7 cellular contexts compared by ENCODE assay signal in the genomic region with DNA sequence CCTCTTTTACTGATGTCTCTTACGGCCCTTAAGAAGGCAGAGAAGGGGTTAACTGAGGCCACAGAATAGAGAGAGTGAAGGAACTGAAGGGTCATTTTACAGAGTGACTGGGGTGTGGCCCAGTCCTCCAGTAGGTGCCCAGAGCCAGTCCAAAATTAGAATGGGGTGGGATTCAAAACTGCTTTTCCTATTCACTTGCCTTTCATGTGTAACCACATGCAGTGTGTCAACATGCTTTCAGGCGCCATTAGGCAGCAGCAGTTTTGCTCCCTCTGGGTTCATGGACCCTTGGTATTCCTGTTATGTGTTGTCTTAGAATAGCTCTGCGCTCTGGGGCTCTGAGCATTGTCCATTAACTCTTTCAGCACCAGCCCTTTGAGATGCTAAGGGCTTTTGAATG.
DNase-seq lines count a peak whose midpoint lies in the region; ATAC-seq, FAIRE-seq and TF ChIP-seq lines count a peak whose summit lies in the region.
"Not testable (repeated sequence)": the region's sequence is repeated elsewhere in the genome, so short reads cannot be mapped to it uniquely, and the experiment has no call there.

No MANE protein-coding gene starts in this region.

- not testable (repeated sequence) for H3K79me1 ChIP-seq in IMR-90 (ENCODE audit: low read depth in 1 of 2, low read length in 2 of 2)

- not testable (repeated sequence) for TF ChIP-seq CTCF in A549 (IDR thresholded peaks at IDR 0.05); IMR-90 (conservative IDR thresholded peaks at IDR 0.05; ENCODE audit: low read depth, low read length); K562 (IDR thresholded peaks at IDR 0.05 in 2 of 3, conservative IDR thresholded peaks at IDR 0.05 in 1 of 3; ENCODE audit: insufficient read depth in 2 of 3, low read depth in 1 of 3, low read length in 3 of 3); cardiac muscle cell (IDR thresholded peaks at IDR 0.05; ENCODE audit: low read depth, low read length); HepG2 (CRISPR knock-in tag; IDR thresholded peaks at IDR 0.05); thoracic aorta (IDR thresholded peaks at IDR 0.05)

- BruUV-seq in IMR-90 (replicated peaks; lab: Mats Ljungman, UMichigan); K562 (replicated peaks; lab: Mats Ljungman, UMichigan); HepG2 (replicated peaks; lab: Mats Ljungman, UMichigan): not testable (repeated sequence)

- not testable (repeated sequence) for H2AK9ac ChIP-seq in IMR-90 (replicated peaks; ENCODE audit: low read depth, low read length, poor library complexity)

- dilution Hi-C loops in IMR-90 (cut with HindIII; ENCODE audit: low sequenced_read_pairs, unreplicated experiment): not testable (repeated sequence)

- not testable (repeated sequence) for H2AK5ac ChIP-seq in IMR-90 (ENCODE audit: low read depth, low read length)

- not testable (repeated sequence) for H4K5ac ChIP-seq in IMR-90 (ENCODE audit: low read depth, low read length)

- H3K4me1 ChIP-seq in A549; IMR-90 (ENCODE audit: control insufficient read depth, insufficient read depth, low read length); K562 (replicated peaks in 1 of 2; ENCODE audit: control insufficient read depth in 2 of 2, insufficient read depth in 2 of 2, low read length in 2 of 2); cardiac muscle cell (ENCODE audit: low read depth); HepG2 (ENCODE audit: insufficient read depth, low read length); thoracic aorta (ENCODE audit: control insufficient read depth in 1 of 2, low read depth in 2 of 2): not testable (repeated sequence)

- DNase-seq in A549 (ENCODE audit: low read depth in 1 of 2, low spot score in 1 of 2); IMR-90; K562 (ENCODE audit: extremely low read depth in 1 of 4, low spot score in 3 of 4); cardiac muscle cell (ENCODE audit: low read depth in 1 of 2, low spot score in 1 of 2); left ventricle myocardium superior; HepG2 (ENCODE audit: low spot score); thoracic aorta (ENCODE audit: low spot score): not testable (repeated sequence)

- H3K56ac ChIP-seq in IMR-90 (ENCODE audit: extremely low read depth, insufficient read depth, low read length): not testable (repeated sequence)

- CTCF ChIA-PET in A549 (lab: Yijun Ruan, JAX); IMR-90 (lab: Yijun Ruan, JAX); K562 (lab: Yijun Ruan, JAX; ENCODE audit: low intra/inter-chr PET ratio); HepG2 (lab: Yijun Ruan, JAX; ENCODE audit: low intra/inter-chr PET ratio, low total read pairs): not testable (repeated sequence)

- FAIRE-seq in A549 (lab: Jason Lieb, UNC); K562 (lab: Jason Lieb, UNC); HepG2 (lab: Jason Lieb, UNC): not testable (repeated sequence)

- in situ Hi-C loops in IMR-90 (cut with MboI; ENCODE audit: low sequenced_read_pairs); K562 (cut with MboI); HepG2 (cut with HindIII; ENCODE audit: extremely low pct_ligation_motif_present, low pct_unique_long_range_greater_than_20kb): not testable (repeated sequence)

- not testable (repeated sequence) for H2BK20ac ChIP-seq in IMR-90 (ENCODE audit: low read depth, low read length)

- H3K27ac ChIP-seq in A549; IMR-90 (ENCODE audit: insufficient read depth, low read length); K562 (ENCODE audit: extremely low read depth, low read depth, low read length); HepG2 (ENCODE audit: extremely low read length, insufficient read depth, low read length); thoracic aorta: not testable (repeated sequence)
- H3K27ac ChIP-seq in cardiac muscle cell: peak overlapping the region; percentile 82

- intact Hi-C loops in IMR-90 (cut with micrococcal nuclease); K562 (cut with micrococcal nuclease); left ventricle myocardium superior (cut with micrococcal nuclease); HepG2 (cut with micrococcal nuclease; ENCODE audit: unreplicated experiment): not testable (repeated sequence)

- H4K20me1 ChIP-seq in IMR-90 (ENCODE audit: insufficient read depth, low read length); K562 (replicated peaks; ENCODE audit: control insufficient read depth, insufficient read depth, low read length); HepG2 (ENCODE audit: insufficient read depth, low read length): not testable (repeated sequence)

- not testable (repeated sequence) for TF ChIP-seq EP300 in A549 (IDR thresholded peaks at IDR 0.05); K562 (IDR thresholded peaks at IDR 0.05; ENCODE audit: low read length); HepG2 (IDR thresholded peaks at IDR 0.05; ENCODE audit: low read depth in 2 of 2, low read length in 2 of 2); HepG2 (CRISPR knock-in tag; IDR thresholded peaks at IDR 0.05; ENCODE audit: borderline replicate concordance)

- not testable (repeated sequence) for H3K27me3 ChIP-seq in IMR-90 (ENCODE audit: control insufficient read depth, insufficient read depth, low read length); K562 (ENCODE audit: control insufficient read depth in 2 of 2, insufficient read depth in 2 of 2, low read length in 2 of 2); cardiac muscle cell; HepG2 (ENCODE audit: control insufficient read depth in 1 of 2, insufficient read depth in 2 of 2, low read length in 2 of 2); thoracic aorta (replicated peaks; ENCODE audit: insufficient read depth)

- H4K8ac ChIP-seq in IMR-90 (ENCODE audit: low read depth in 2 of 2, low read length in 2 of 2): not testable (repeated sequence)

- H3K18ac ChIP-seq in IMR-90 (ENCODE audit: low read depth, low read length): not testable (repeated sequence)

- not testable (repeated sequence) for H3K79me2 ChIP-seq in K562 (ENCODE audit: control insufficient read depth, insufficient read depth, low read length); HepG2 (ENCODE audit: insufficient read depth, low read length)

- H3K4me2 ChIP-seq in A549; IMR-90 (ENCODE audit: low read depth, low read length); K562 (ENCODE audit: insufficient read depth, low read length); HepG2 (ENCODE audit: low read depth, low read length): not testable (repeated sequence)

- not testable (repeated sequence) for H3K36me3 ChIP-seq in IMR-90 (ENCODE audit: control insufficient read depth, insufficient read depth, low read length); K562 (ENCODE audit: control insufficient read depth, insufficient read depth, low read length); cardiac muscle cell; HepG2 (replicated peaks in 1 of 2; ENCODE audit: control insufficient read depth in 1 of 2, insufficient read depth in 2 of 2, low read length in 2 of 2); thoracic aorta

- H2BK120ac ChIP-seq in IMR-90 (ENCODE audit: low read depth, low read length): not testable (repeated sequence)

- TF ChIP-seq RAD21 in A549 (conservative IDR thresholded peaks at IDR 0.05 in 1 of 2, IDR thresholded peaks at IDR 0.05 in 1 of 2); IMR-90 (IDR thresholded peaks at IDR 0.05; ENCODE audit: low read length); K562 (CRISPR knock-in tag; conservative IDR thresholded peaks at IDR 0.05 in 1 of 2, IDR thresholded peaks at IDR 0.05 in 1 of 2); HepG2 (CRISPR knock-in tag; IDR thresholded peaks at IDR 0.05): not testable (repeated sequence)

- H3K4me3 ChIP-seq in A549; IMR-90 (ENCODE audit: insufficient read depth, low read depth, low read length); K562; cardiac muscle cell; HepG2 (replicated peaks in 1 of 3; ENCODE audit: insufficient read depth in 1 of 3, low read depth in 2 of 3, low read length in 3 of 3); thoracic aorta: not testable (repeated sequence)

- not testable (repeated sequence) for H3K9ac ChIP-seq in IMR-90 (ENCODE audit: low read depth, low read length); K562 (ENCODE audit: insufficient read depth in 1 of 2, low read depth in 2 of 2, low read length in 2 of 2); HepG2 (ENCODE audit: insufficient read depth, low read depth, low read length)

- POLR2A ChIA-PET in A549 (lab: Yijun Ruan, JAX); IMR-90 (lab: Charles Lee; ENCODE audit: unreplicated experiment); K562 (lab: Yijun Ruan, JAX); HepG2 (lab: Yijun Ruan, JAX): not testable (repeated sequence)

- not testable (repeated sequence) for H2BK15ac ChIP-seq in IMR-90 (ENCODE audit: low read depth, low read length)

- not testable (repeated sequence) for H3K9me3 ChIP-seq in A549; IMR-90 (ENCODE audit: control insufficient read depth, insufficient read depth, low read length); K562 (replicated peaks; ENCODE audit: control insufficient read depth, insufficient read depth, low read depth, low read length); cardiac muscle cell (ENCODE audit: low read depth); HepG2 (ENCODE audit: low read length); thoracic aorta

- not testable (repeated sequence) for H3K23ac ChIP-seq in IMR-90 (ENCODE audit: low read depth, low read length)

- H3K14ac ChIP-seq in IMR-90 (replicated peaks; ENCODE audit: low read depth, low read length): not testable (repeated sequence)

- H3K4ac ChIP-seq in IMR-90 (ENCODE audit: low read depth, low read length): not testable (repeated sequence)

- H4K91ac ChIP-seq in IMR-90 (ENCODE audit: insufficient read depth, low read depth, low read length): not testable (repeated sequence)

- not testable (repeated sequence) for TF ChIP-seq POLR2A in A549 (IDR thresholded peaks at IDR 0.05; ENCODE audit: low read length); IMR-90 (IDR thresholded peaks at IDR 0.05; ENCODE audit: low read depth, low read length); K562 (conservative IDR thresholded peaks at IDR 0.05); HepG2 (IDR thresholded peaks at IDR 0.05; ENCODE audit: insufficient read depth in 1 of 2, low read depth in 2 of 2, low read length in 2 of 2)

- H3K9me1 ChIP-seq in IMR-90 (ENCODE audit: insufficient read depth, low read length); K562 (ENCODE audit: control insufficient read depth, insufficient read depth, low read length): not testable (repeated sequence)

- H2AFZ ChIP-seq in IMR-90 (replicated peaks; ENCODE audit: low read length, poor library complexity); K562 (ENCODE audit: low read depth, low read length); HepG2 (ENCODE audit: low read length): not testable (repeated sequence)

- 53% methylated on average over 3 of the region's 3 CpGs for WGBS in A549 (ENCODE audit: missing lambda C conversion rate)
- no CpG with 5 or more reads among the region's 3 CpGs for WGBS in IMR-90 (ENCODE audit: extremely low coverage in 2 of 2, insufficient read length in 1 of 2), 2 experiments
- 17% methylated on average over 2 of the region's 3 CpGs for WGBS in K562 (ENCODE audit: insufficient coverage, low coverage, missing lambda C conversion rate)
- WGBS in HepG2 (ENCODE audit: low lambda C conversion rate): 82% methylated on average over 1 of the region's 3 CpGs

- peak; percentile 24 to 62; a peak in 4 of 6 replicates for ATAC-seq in A549
- ATAC-seq in IMR-90 (ENCODE audit: low read depth): peak; percentile 27; the same call in 1 of the 2 replicates
- ATAC-seq in K562: peak; percentile 79
- ATAC-seq in left ventricle myocardium superior: peak; percentile 24
- ATAC-seq in HepG2: peak; percentile 80
- peak; percentile 36 for ATAC-seq in thoracic aorta (ENCODE audit: insufficient number of reproducible peaks, low FRiP score, low read depth)

- not testable (repeated sequence) for H2BK5ac ChIP-seq in IMR-90 (ENCODE audit: low read depth, low read length, poor library complexity, severe bottlenecking)

Comparison
In these comparisons a context has a peak if more than half of its experiments do, and no peak if none do; other contexts are left out.
1. ATAC-seq: peak in every context shown above with its lines; median percentile 80 in HepG2; 79 in K562; 43 in A549; 36 in thoracic aorta; 27 in IMR-90; 24 in left ventricle myocardium superior.